Comparison of ENCODE assay signal across 15 cellular contexts in the genomic region with DNA sequence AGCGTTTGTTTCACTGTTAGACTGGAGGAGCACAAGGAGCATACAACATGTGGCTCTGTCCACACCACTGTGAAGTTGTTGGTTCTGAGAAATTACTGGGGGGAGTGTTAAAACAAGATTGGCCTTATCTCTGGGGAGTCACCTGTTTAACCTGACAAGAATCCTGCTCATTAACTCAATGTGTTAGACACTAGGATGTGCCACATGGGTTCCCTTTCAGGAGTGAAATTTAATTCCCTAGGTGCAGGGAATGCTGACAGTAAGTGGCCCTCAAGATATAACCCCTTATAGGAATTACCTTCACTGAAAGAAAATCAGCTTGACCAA.
"Had no signal": no experiment of that assay in that cellular context is flagged by ENCODE, and none has a peak within 500 bp of the region (broad histone marks: within the 10 kb centered on the region; RNA-seq: fewer than 3 reads in every experiment).

No MANE protein-coding gene starts in this region.

- H3K27ac ChIP-seq: psoas muscle, WERI-Rb-1 had no signal

- ATAC-seq: esophagus mucosa; psoas muscle; sciatic nerve; stimulated activated effector memory CD8-positive, alpha-beta T cell treated with anti-CD3 and anti-CD28 coated beads, Interleukin-12 subunit alpha, Interleukin-12 subunit beta, amount 100 ng/mL, for 72 hours had no signal

- H3K4me1 ChIP-seq: psoas muscle had no signal

- H3K9me3 ChIP-seq: psoas muscle, tibial artery had no signal

- DNase-seq: activated CD4-positive, alpha-beta memory T cell treated with anti-CD3 and anti-CD28 coated beads, Interleukin-2, amount 10 ng/mL, durations not matched to agents 7 days and 5 days; activated CD4-positive, alpha-beta T cell treated with anti-CD3 and anti-CD28 coated beads for 4 hours; activated naive CD4-positive, alpha-beta T cell treated with anti-CD3 and anti-CD28 coated beads, Interleukin-2, amount 50 U/mL, for 16 hours; activated T-cell treated with anti-CD3 and anti-CD28 coated beads, Interleukin-2, amount 50 U/mL, for 24 hours; dorsolateral prefrontal cortex; endodermal cell; kidney glomerular epithelial cell; psoas muscle; stimulated activated CD4-positive, alpha-beta T cell treated with anti-CD3 and anti-CD28 coated beads, Interleukin-1b, Interleukin-23, amount 100 ng/mL, for 48 hours; tibial artery; WERI-Rb-1 had no signal

- H3K36me3 Mint-ChIP-seq: stimulated activated effector memory CD8-positive, alpha-beta T cell treated with anti-CD3 and anti-CD28 coated beads, Interleukin-12 subunit alpha, Interleukin-12 subunit beta, amount 100 ng/mL, for 72 hours had no signal

- H3K9me3 Mint-ChIP-seq: activated CD4-positive, alpha-beta memory T cell treated with anti-CD3 and anti-CD28 coated beads, Interleukin-2, amount 10 ng/mL, durations not matched to agents 7 days and 5 days; activated T-cell treated with anti-CD3 and anti-CD28 coated beads, Interleukin-2, amount 50 U/mL, for 24 hours; endodermal cell; neural crest cell; stimulated activated effector memory CD8-positive, alpha-beta T cell treated with anti-CD3 and anti-CD28 coated beads, Interleukin-12 subunit alpha, Interleukin-12 subunit beta, amount 100 ng/mL, for 72 hours had no signal

- H3K27ac Mint-ChIP-seq: activated CD4-positive, alpha-beta memory T cell treated with anti-CD3 and anti-CD28 coated beads, Interleukin-2, amount 10 ng/mL, durations not matched to agents 7 days and 5 days; activated T-cell treated with anti-CD3 and anti-CD28 coated beads, Interleukin-2, amount 50 U/mL, for 24 hours; endodermal cell; stimulated activated effector memory CD8-positive, alpha-beta T cell treated with anti-CD3 and anti-CD28 coated beads, Interleukin-12 subunit alpha, Interleukin-12 subunit beta, amount 100 ng/mL, for 72 hours had no signal

- H3K27me3 ChIP-seq: dorsolateral prefrontal cortex, tibial artery had no signal

- H3K4me3 ChIP-seq: psoas muscle, tibial artery had no signal

- H3K4me3 Mint-ChIP-seq: activated CD4-positive, alpha-beta memory T cell treated with anti-CD3 and anti-CD28 coated beads, Interleukin-2, amount 10 ng/mL, durations not matched to agents 7 days and 5 days; activated T-cell treated with anti-CD3 and anti-CD28 coated beads, Interleukin-2, amount 50 U/mL, for 24 hours; neural crest cell; stimulated activated effector memory CD8-positive, alpha-beta T cell treated with anti-CD3 and anti-CD28 coated beads, Interleukin-12 subunit alpha, Interleukin-12 subunit beta, amount 100 ng/mL, for 72 hours had no signal
